ENCODE assay signal across 8 cellular contexts in genomic region chr12:95790912-95791849, GRCh38. TPM values are rescaled to one million over a fixed set of nuclear protein-coding genes. Genes with fewer than 3 reads are reported as not detected.
DNase-seq lines count a peak whose midpoint lies in the region; ATAC-seq and TF ChIP-seq lines count a peak whose summit lies in the region.

No MANE protein-coding gene starts in this region.

- no peaks in the 10 kb centered on the region for H3K9me3 ChIP-seq in esophagus squamous epithelium

- peaks cover 11% of the 10 kb centered on the region for H3K4me1 Mint-ChIP-seq in nephron

- 6 to 7% methylated on average over 10 to 13 of the region's 50 CpGs for WGBS in esophagus squamous epithelium, 2 donors

- peaks cover 4% of the 10 kb centered on the region for H3K36me3 Mint-ChIP-seq in nephron (ENCODE audit: low read depth)

- peak; percentile 24 for ATAC-seq in HG02759 (IDR thresholded peaks at IDR 0.05; ENCODE audit: unreplicated experiment)
- ATAC-seq in HG03039 (IDR thresholded peaks at IDR 0.05; ENCODE audit: unreplicated experiment) = no peak

- TF ChIP-seq CTCF in esophagus squamous epithelium (IDR thresholded peaks at IDR 0.05) (no peak), nephron (IDR thresholded peaks at IDR 0.05; ENCODE audit: unreplicated experiment in 3 of 3) (no peak)

- no peak for TF ChIP-seq POLR2A in esophagus squamous epithelium (IDR thresholded peaks at IDR 0.05)

- H3K4me3 ChIP-seq in esophagus squamous epithelium = peak overlapping the region; percentile 50 to 94 (median 84)

- H3K36me3 ChIP-seq in esophagus squamous epithelium = no peaks in the 10 kb centered on the region

- H3K27ac Mint-ChIP-seq in nephron = peak overlapping the region; percentile 37 to 80 (median 44)

- peak; percentile 29 for DNase-seq in AG20443 (ENCODE audit: low spot score)
- DNase-seq in activated CD8-positive, alpha-beta memory T cell treated with anti-CD3 and anti-CD28 coated beads for 24 hours = peak; percentile 64
- no peak for DNase-seq in esophagus squamous epithelium (lab: John Stamatoyannopoulos, UW)
- no peak for DNase-seq in GF-D8 (lab: John Stamatoyannopoulos, UW)
- no peak for DNase-seq in inferior parietal cortex (ENCODE audit: extremely low spot score)

- peaks cover 0 to 24% (median 0%) of the 10 kb centered on the region in 4 donors for H3K27me3 ChIP-seq in esophagus squamous epithelium

- H3K27ac ChIP-seq in esophagus squamous epithelium = peak overlapping the region; percentile 75 to 92 (median 86)

- H3K27me3 Mint-ChIP-seq in nephron (ENCODE audit: low read depth) = peaks cover 94% of the 10 kb centered on the region

- peak overlapping the region; percentile 84 to 91 (median 88) for H3K4me3 Mint-ChIP-seq in nephron

- peaks cover 9 to 64% (median 12%) of the 10 kb centered on the region in 3 donors for H3K4me1 ChIP-seq in esophagus squamous epithelium

- H3K9me3 Mint-ChIP-seq in nephron = no peaks in the 10 kb centered on the region

- intact Hi-C loops in esophagus squamous epithelium (cut with DNase I) = no loop called here

RNA-seq across cellular contexts. Expression of gene NTN4, which starts 0.6 kb away (rescaled TPM):
- total RNA-seq in esophagus squamous epithelium = 10 to 100 TPM in 2 of 4 donors, 1 to 10 TPM in 2; 5.0 to 22.5 (median 12.4) TPM

Comparison
In these comparisons a context has a peak if more than half of its experiments do, and no peak if none do; other contexts are left out.
1. DNase-seq: peak in AG20443 (single experiment) and activated CD8-positive, alpha-beta memory T cell treated with anti-CD3 and anti-CD28 coated beads for 24 hours (single experiment); none in esophagus squamous epithelium (single experiment), GF-D8 (single experiment) and inferior parietal cortex (single experiment).